In genomic region chr12:131226345-131227265, GRCh38 we compare ENCODE assay signal across 18 cellular contexts.
DNase-seq lines count a peak whose midpoint lies in the region; ATAC-seq, FAIRE-seq and TF ChIP-seq lines count a peak whose summit lies in the region.
"Had no signal": no experiment of that assay in that cellular context is flagged by ENCODE, and none has a peak within 500 bp of the region (broad histone marks: within the 10 kb centered on the region; RNA-seq: fewer than 3 reads in every experiment).

No MANE protein-coding gene starts in this region.

- peak; percentile 57 for DNase-seq in SK-N-SH
- DNase-seq in K562 (ENCODE audit: extremely low read depth in 1 of 4, low spot score in 3 of 4), result peak in 1 of 4 experiments; percentile 67
- no peak for DNase-seq in HepG2 (ENCODE audit: low spot score)
- peak; percentile 42 for DNase-seq in upper lobe of right lung
- no peak for DNase-seq in naive thymus-derived CD8-positive, alpha-beta T cell
- DNase-seq: CD8-positive, alpha-beta memory T cell; DMS79; KG1; MV-4-11; NCI-H1417; NCI-H187 treated with DMSO at 0.1 percent for 48 hours; NCI-H226 had no signal

- CTCF ChIA-PET in SK-N-SH (lab: Yijun Ruan, JAX), result interaction anchor here (1.0 kb wide), 1 partner anchor 228 kb away, joined by 3 read pairs; no protein-coding TSS in a partner anchor
- CTCF ChIA-PET in K562 (lab: Yijun Ruan, JAX; ENCODE audit: low intra/inter-chr PET ratio), result no interaction called here
- CTCF ChIA-PET in HepG2 (lab: Yijun Ruan, JAX; ENCODE audit: low intra/inter-chr PET ratio, low total read pairs), result no interaction called here

- TF ChIP-seq EP300 in SK-N-SH (IDR thresholded peaks at IDR 0.05; ENCODE audit: borderline replicate concordance in 1 of 2, low read depth in 1 of 2, low read length in 1 of 2) (no peak; a peak in 1 of 4 replicates), K562 (IDR thresholded peaks at IDR 0.05; ENCODE audit: low read length) (no peak), HepG2 (IDR thresholded peaks at IDR 0.05; ENCODE audit: low read depth in 2 of 2, low read length in 2 of 2) (no peak), HepG2 (CRISPR knock-in tag; IDR thresholded peaks at IDR 0.05; ENCODE audit: borderline replicate concordance) (no peak)

- in situ Hi-C loops in K562 (cut with MboI) (no loop called here), HepG2 (cut with HindIII; ENCODE audit: extremely low pct_ligation_motif_present, low pct_unique_long_range_greater_than_20kb) (loop anchor here (10.0 kb wide), 1 partner anchor 208 kb away; no protein-coding TSS in a partner anchor)

- H3K36me3 Mint-ChIP-seq in naive thymus-derived CD8-positive, alpha-beta T cell, result no peaks in the 10 kb centered on the region
- H3K36me3 Mint-ChIP-seq: CD8-positive, alpha-beta memory T cell had no signal

- H3K9ac ChIP-seq in SK-N-SH (no peak overlapping the region), K562 (ENCODE audit: insufficient read depth in 1 of 2, low read depth in 2 of 2, low read length in 2 of 2) (peak overlapping the region in 1 of 2 experiments; percentile 66; a peak in 2 of 4 replicates), HepG2 (ENCODE audit: insufficient read depth, low read depth, low read length) (no peak overlapping the region)

- H3K4me3 ChIP-seq in SK-N-SH (ENCODE audit: low read depth in 2 of 2, low read length in 1 of 2) (no peak overlapping the region), K562 (no peak overlapping the region), HepG2 (replicated peaks in 1 of 3; ENCODE audit: insufficient read depth in 1 of 3, low read depth in 2 of 3, low read length in 3 of 3) (no peak overlapping the region), upper lobe of right lung (no peak overlapping the region)

- H2AFZ ChIP-seq in SK-N-SH (ENCODE audit: low read depth) (no peak overlapping the region), K562 (ENCODE audit: low read depth, low read length) (peak overlapping the region; percentile 63; the same call in 1 of the 2 replicates), HepG2 (ENCODE audit: low read length) (no peak overlapping the region)

- POLR2A ChIA-PET in SK-N-SH (lab: Yijun Ruan, JAX) (no interaction called here), K562 (lab: Yijun Ruan, JAX) (no interaction called here), HepG2 (lab: Yijun Ruan, JAX) (no interaction called here)
- POLR2A ChIA-PET in naive thymus-derived CD8-positive, alpha-beta T cell (lab: Charles Lee), result no interaction called here

- WGBS in SK-N-SH (ENCODE audit: low lambda C conversion rate), result 17% methylated on average over 2 of the region's 12 CpGs
- 36% methylated on average over 8 of the region's 12 CpGs for WGBS in K562 (ENCODE audit: insufficient coverage, low coverage, missing lambda C conversion rate)
- 0% methylated on average over 2 of the region's 12 CpGs for WGBS in HepG2 (ENCODE audit: low lambda C conversion rate)

- H3K9me1 ChIP-seq in K562 (ENCODE audit: control insufficient read depth, insufficient read depth, low read length), result no peaks in the 10 kb centered on the region

- TF ChIP-seq RAD21 in SK-N-SH (IDR thresholded peaks at IDR 0.05; ENCODE audit: low read length) (no peak), K562 (CRISPR knock-in tag; conservative IDR thresholded peaks at IDR 0.05 in 1 of 2, IDR thresholded peaks at IDR 0.05 in 1 of 2) (peak in 1 of 2 experiments; percentile 16; a peak in 1 of 4 replicates), HepG2 (CRISPR knock-in tag; IDR thresholded peaks at IDR 0.05) (no peak)

- ATAC-seq in SK-N-SH treated with all-trans-retinoic acid at 6 μM for 48 hours, result no peak
- ATAC-seq in K562, result no peak
- ATAC-seq in HepG2, result peak; percentile 60
- ATAC-seq in upper lobe of right lung, result no peak
- ATAC-seq in naive thymus-derived CD8-positive, alpha-beta T cell, result no peak
- ATAC-seq in GM19467 (IDR thresholded peaks at IDR 0.05; ENCODE audit: unreplicated experiment), result no peak
- no peak for ATAC-seq in GM18858 (IDR thresholded peaks at IDR 0.05; ENCODE audit: unreplicated experiment)
- ATAC-seq: HCT116 had no signal

- FAIRE-seq in K562 (lab: Jason Lieb, UNC), result peak; percentile 75
- no peak for FAIRE-seq in HepG2 (lab: Jason Lieb, UNC)
- FAIRE-seq: GM12892, GM18507 had no signal

- H3K9me2 ChIP-seq in SK-N-SH, result no peaks in the 10 kb centered on the region

- no peak for TF ChIP-seq POLR2A in K562 (conservative IDR thresholded peaks at IDR 0.05)
- no peak for TF ChIP-seq POLR2A in HepG2 (IDR thresholded peaks at IDR 0.05; ENCODE audit: insufficient read depth in 1 of 2, low read depth in 2 of 2, low read length in 2 of 2)

- no peaks in the 10 kb centered on the region for H4K20me1 ChIP-seq in SK-N-SH (ENCODE audit: insufficient read depth)
- no peaks in the 10 kb centered on the region for H4K20me1 ChIP-seq in K562 (replicated peaks; ENCODE audit: control insufficient read depth, insufficient read depth, low read length)
- no peaks in the 10 kb centered on the region for H4K20me1 ChIP-seq in HepG2 (ENCODE audit: insufficient read depth, low read length)

- H3K9me3 ChIP-seq in SK-N-SH (no peaks in the 10 kb centered on the region), K562 (replicated peaks; ENCODE audit: control insufficient read depth, insufficient read depth, low read depth, low read length) (peaks cover 6% of the 10 kb centered on the region), HepG2 (ENCODE audit: low read length) (no peaks in the 10 kb centered on the region), upper lobe of right lung (no peaks in the 10 kb centered on the region)

- H3K4me2 ChIP-seq in SK-N-SH (no peak overlapping the region), K562 (ENCODE audit: insufficient read depth, low read length) (no peak overlapping the region), HepG2 (ENCODE audit: low read depth, low read length) (no peak overlapping the region)

- peaks cover 8 to 28% (median 20%) of the 10 kb centered on the region in 5 donors for H3K27me3 Mint-ChIP-seq in naive thymus-derived CD8-positive, alpha-beta T cell

- H3K27me3 ChIP-seq in SK-N-SH (ENCODE audit: insufficient read depth) (no peaks in the 10 kb centered on the region), K562 (ENCODE audit: control insufficient read depth in 2 of 2, insufficient read depth in 2 of 2, low read length in 2 of 2) (no peaks in the 10 kb centered on the region), HepG2 (ENCODE audit: control insufficient read depth in 1 of 2, insufficient read depth in 2 of 2, low read length in 2 of 2) (peaks cover 0 to 2% of the 10 kb centered on the region in 2 experiments; a peak in 1 of 5 replicates), upper lobe of right lung (peaks cover 5% of the 10 kb centered on the region)

- H3K4me1 ChIP-seq in SK-N-SH (ENCODE audit: control insufficient read depth in 1 of 2, insufficient read depth in 2 of 2, low read depth in 1 of 2, low read length in 1 of 2), result peaks cover 0 to 46% of the 10 kb centered on the region in 2 experiments; a peak in 1 of 4 replicates
- peaks cover 34 to 61% of the 10 kb centered on the region in 2 experiments for H3K4me1 ChIP-seq in K562 (replicated peaks in 1 of 2; ENCODE audit: control insufficient read depth in 2 of 2, insufficient read depth in 2 of 2, low read length in 2 of 2)
- peaks cover 12% of the 10 kb centered on the region for H3K4me1 ChIP-seq in HepG2 (ENCODE audit: insufficient read depth, low read length)
- peaks cover 6% of the 10 kb centered on the region for H3K4me1 ChIP-seq in upper lobe of right lung

- no peak for TF ChIP-seq CTCF in SK-N-SH (IDR thresholded peaks at IDR 0.05)
- peak; percentile 33 to 43 (median 34); a peak in 4 of 6 replicates for TF ChIP-seq CTCF in K562 (IDR thresholded peaks at IDR 0.05 in 2 of 3, conservative IDR thresholded peaks at IDR 0.05 in 1 of 3; ENCODE audit: insufficient read depth in 2 of 3, low read depth in 1 of 3, low read length in 3 of 3)
- TF ChIP-seq CTCF in HepG2 (CRISPR knock-in tag; IDR thresholded peaks at IDR 0.05), result 0 out of 2 replicates have a peak, but pooled peaks have one; percentile 8
- TF ChIP-seq CTCF in upper lobe of right lung (IDR thresholded peaks at IDR 0.05), result no peak

- H3K36me3 ChIP-seq in SK-N-SH (replicated peaks in 1 of 2; ENCODE audit: control insufficient read depth in 1 of 2, insufficient read depth in 2 of 2, low read length in 1 of 2) (no peaks in the 10 kb centered on the region), K562 (ENCODE audit: control insufficient read depth, insufficient read depth, low read length) (no peaks in the 10 kb centered on the region), HepG2 (replicated peaks in 1 of 2; ENCODE audit: control insufficient read depth in 1 of 2, insufficient read depth in 2 of 2, low read length in 2 of 2) (no peaks in the 10 kb centered on the region), upper lobe of right lung (no peaks in the 10 kb centered on the region)

- no peak overlapping the region for H3K27ac Mint-ChIP-seq in naive thymus-derived CD8-positive, alpha-beta T cell
- H3K27ac Mint-ChIP-seq: CD8-positive, alpha-beta memory T cell had no signal

- no peak overlapping the region for H3K4me3 Mint-ChIP-seq in naive thymus-derived CD8-positive, alpha-beta T cell
- H3K4me3 Mint-ChIP-seq: CD8-positive, alpha-beta memory T cell had no signal

- H3K79me2 ChIP-seq in SK-N-SH (ENCODE audit: insufficient read depth), result no peaks in the 10 kb centered on the region
- H3K79me2 ChIP-seq in K562 (ENCODE audit: control insufficient read depth, insufficient read depth, low read length), result no peaks in the 10 kb centered on the region
- no peaks in the 10 kb centered on the region for H3K79me2 ChIP-seq in HepG2 (ENCODE audit: insufficient read depth, low read length)

- H3K27ac ChIP-seq in SK-N-SH (ENCODE audit: low read depth in 2 of 2, low read length in 1 of 2) (no peak overlapping the region; a peak in 1 of 4 replicates), K562 (ENCODE audit: extremely low read depth, low read depth, low read length) (peak overlapping the region; percentile 14; the same call in 1 of the 3 replicates), HepG2 (ENCODE audit: extremely low read length, insufficient read depth, low read length) (no peak overlapping the region), upper lobe of right lung (no peak overlapping the region)

- BruUV-seq in K562 (replicated peaks; lab: Mats Ljungman, UMichigan) (no TSS peak), HepG2 (replicated peaks; lab: Mats Ljungman, UMichigan) (no TSS peak)

- intact Hi-C loops in K562 (cut with micrococcal nuclease) (no loop called here), HepG2 (cut with micrococcal nuclease; ENCODE audit: unreplicated experiment) (no loop called here), upper lobe of right lung (cut with DNase I) (no loop called here)

- peaks cover 8 to 21% (median 17%) of the 10 kb centered on the region in 4 donors for H3K4me1 Mint-ChIP-seq in naive thymus-derived CD8-positive, alpha-beta T cell

- H3K9me3 Mint-ChIP-seq in naive thymus-derived CD8-positive, alpha-beta T cell, result peaks cover 0 to 3% (median 0%) of the 10 kb centered on the region in 9 donors
- H3K9me3 Mint-ChIP-seq: CD8-positive, alpha-beta memory T cell had no signal

- H3F3A ChIP-seq in SK-N-SH (replicated peaks; ENCODE audit: insufficient read depth), result no peaks in the 10 kb centered on the region

TF ChIP-seq in HepG2, 621 proteins besides CTCF, POLR2A, EP300 and RAD21 (continues in another document):
- TF ChIP-seq ZNF543 (CRISPR knock-in tag; IDR thresholded peaks at IDR 0.05) (no peak), BRD4 (CRISPR knock-in tag; IDR thresholded peaks at IDR 0.05) (no peak), MATR3 (CRISPR knock-in tag; IDR thresholded peaks at IDR 0.05) (no peak), ZNF563 (CRISPR knock-in tag; IDR thresholded peaks at IDR 0.05) (no peak)

Comparison
In these comparisons a context has a peak if more than half of its experiments do, and no peak if none do; other contexts are left out.
1. DNase-seq: peak in SK-N-SH (single experiment) and upper lobe of right lung (single experiment); none in HepG2 (single experiment) and naive thymus-derived CD8-positive, alpha-beta T cell (0 of 10).
2. CTCF ChIP-seq: peak in K562 (3 of 3) and HepG2 (single experiment); none in SK-N-SH (single experiment) and upper lobe of right lung (single experiment).